ENCODE assay signal across 15 cellular contexts in genomic region chr6:139338845-139339244, GRCh38. TPM values are rescaled to one million over a fixed set of nuclear protein-coding genes. Genes with fewer than 3 reads are reported as not detected.
DNase-seq lines count a peak whose midpoint lies in the region; ATAC-seq, FAIRE-seq and TF ChIP-seq lines count a peak whose summit lies in the region.
"Had no signal": no experiment of that assay in that cellular context is flagged by ENCODE, and none has a peak within 500 bp of the region (broad histone marks: within the 10 kb centered on the region; RNA-seq: fewer than 3 reads in every experiment).

No MANE protein-coding gene starts in this region.

- TF ChIP-seq POLR2A in GM12891 (IDR thresholded peaks at IDR 0.05; ENCODE audit: low read depth, low read length), result no peak

- no peak for FAIRE-seq in GM12891 (lab: Jason Lieb, UNC)
- FAIRE-seq: endothelial cell of umbilical vein, HTR-8/SVneo had no signal

- H3K4me3 ChIP-seq in fibroblast of villous mesenchyme (ENCODE audit: low read depth, low read length) (no peak overlapping the region), skeletal muscle cell (ENCODE audit: low read depth, low read length) (no peak overlapping the region)
- H3K4me3 ChIP-seq: PC-9 had no signal

- TF ChIP-seq CTCF in fibroblast of villous mesenchyme (IDR thresholded peaks at IDR 0.05; ENCODE audit: insufficient read depth, low read depth, low read length), result no peak

- DNase-seq in GF-D8 (lab: John Stamatoyannopoulos, UW) (peak; percentile 96), SIG-M5 treated with dmso at 0.1 percent for 504 hours (lab: John Stamatoyannopoulos, UW; ENCODE audit: unreplicated experiment) (peak; percentile 96), fibroblast of villous mesenchyme (ENCODE audit: low read depth) (peak; percentile 87), skeletal muscle cell (ENCODE audit: low read depth) (peak; percentile 88), GM12891 (ENCODE audit: insufficient read length, low spot score) (no peak), NCI-H526 treated with DMSO at 0.1 percent for 48 hours (lab: John Stamatoyannopoulos, UW) (no peak)
- DNase-seq: CD4-positive, CD25-positive, alpha-beta regulatory T cell; naive B cell; NCI-H2029 treated with DMSO at 0.1 percent for 48 hours; PC-9; stimulated activated CD8-positive, alpha-beta memory T cell treated with anti-CD3 and anti-CD28 coated beads, Interleukin-4, amount 100 ng/mL, for 48 hours had no signal

- no peak for ATAC-seq in HG03521 (IDR thresholded peaks at IDR 0.05; ENCODE audit: unreplicated experiment)
- no peak for ATAC-seq in GM19452 (IDR thresholded peaks at IDR 0.05; ENCODE audit: unreplicated experiment)

TF ChIP-seq in GM12891, 5 proteins besides CTCF, POLR2A, EP300 and RAD21:
- TF ChIP-seq PAX5 (IDR thresholded peaks at IDR 0.05; ENCODE audit: insufficient read depth, low read length, severe bottlenecking), result no peak
- TF ChIP-seq SPI1 (IDR thresholded peaks at IDR 0.05; ENCODE audit: low read depth, low read length), result no peak
- no peak for TF ChIP-seq TAF1 (IDR thresholded peaks at IDR 0.05; ENCODE audit: low read depth, low read length)
- no peak for TF ChIP-seq POU2F2 (IDR thresholded peaks at IDR 0.05; ENCODE audit: low read depth, low read length)
- TF ChIP-seq POLR2AphosphoS5 (IDR thresholded peaks at IDR 0.05; ENCODE audit: low read depth, low read length), result no peak

RNA-seq across cellular contexts. Expression of gene CITED2, which starts 35.6 kb away (rescaled TPM):
- 297 and 793 TPM in 2 replicates for total RNA-seq in fibroblast of villous mesenchyme
- polyA plus RNA-seq in GM12891 (2012; ENCODE audit: low read depth, missing spikeins), result 9.6 TPM

RNA-seq across cellular contexts. Expression of gene TXLNB, which starts 47.0 kb away (rescaled TPM):
- total RNA-seq in fibroblast of villous mesenchyme, result under 0.01 and 0.32 TPM in 2 replicates
- polyA plus RNA-seq in GM12891 (2012; ENCODE audit: low read depth, missing spikeins), result 1.7 TPM

Comparison
In these comparisons a context has a peak if more than half of its experiments do, and no peak if none do; other contexts are left out.
1. DNase-seq: peak in GF-D8 (single experiment), SIG-M5 treated with dmso at 0.1 percent for 504 hours (single experiment), fibroblast of villous mesenchyme (single experiment) and skeletal muscle cell (single experiment); none in GM12891 (single experiment) and NCI-H526 treated with DMSO at 0.1 percent for 48 hours (single experiment).